In genomic region chr2:27902143-27902542, GRCh38 we compare ENCODE assay signal across 25 cellular contexts. TPM values are rescaled to one million over a fixed set of nuclear protein-coding genes. Genes with fewer than 3 reads are reported as not detected.
A peak's percentile ranks its signal among the peaks of the same experiment; 100 is the strongest.
DNase-seq lines count a peak whose midpoint lies in the region; ATAC-seq and TF ChIP-seq lines count a peak whose summit lies in the region.
"Had no signal": no experiment of that assay in that cellular context is flagged by ENCODE, and none has a peak within 500 bp of the region (broad histone marks: within the 10 kb centered on the region; RNA-seq: fewer than 3 reads in every experiment).

No MANE protein-coding gene starts in this region.

- H3K79me2 ChIP-seq in Karpas-422 (ENCODE audit: low read length) = 0 out of 2 replicates have a peak, but pooled peaks cover 3% of the 10 kb centered on the region

- no peak for TF ChIP-seq CTCF in activated CD8-positive, alpha-beta T cell treated with anti-CD3 and anti-CD28 coated beads for 36 hours (IDR thresholded peaks at IDR 0.05)
- no peak for TF ChIP-seq CTCF in GM10266 (IDR thresholded peaks at IDR 0.05; ENCODE audit: control insufficient read depth, insufficient read depth, low read depth, missing control alignments)

- H3K4me3 ChIP-seq in Karpas-422 (ENCODE audit: low read length) = no peak overlapping the region
- H3K4me3 ChIP-seq: dorsolateral prefrontal cortex, left lung, right lobe of liver, tibial artery had no signal

- H3K27me3 Mint-ChIP-seq in activated CD8-positive, alpha-beta T cell treated with anti-CD3 and anti-CD28 coated beads for 36 hours = no peaks in the 10 kb centered on the region
- H3K27me3 Mint-ChIP-seq in activated CD8-positive, alpha-beta T cell treated with anti-CD3 and anti-CD28 coated beads, Interleukin-2, amount 10 ng/mL, durations not matched to agents 7 days and 5 days (ENCODE audit: low read depth) = no peaks in the 10 kb centered on the region
- H3K27me3 Mint-ChIP-seq in activated naive CD8-positive, alpha-beta T cell treated with anti-CD3 and anti-CD28 coated beads for 36 hours = no peaks in the 10 kb centered on the region
- H3K27me3 Mint-ChIP-seq: brain had no signal

- no peak overlapping the region for H2AFZ ChIP-seq in Karpas-422 (ENCODE audit: low read length)

- H3K4me1 ChIP-seq in Karpas-422 (ENCODE audit: low read length) = no peaks in the 10 kb centered on the region
- H3K4me1 ChIP-seq: right lobe of liver had no signal

- no peak overlapping the region for H3K4me2 ChIP-seq in Karpas-422 (ENCODE audit: low read depth, low read length, poor library complexity, severe bottlenecking)

- no peak for DNase-seq in activated CD8-positive, alpha-beta T cell treated with anti-CD3 and anti-CD28 coated beads for 36 hours
- no peak for DNase-seq in activated CD8-positive, alpha-beta T cell treated with anti-CD3 and anti-CD28 coated beads, Interleukin-2, amount 10 ng/mL, durations not matched to agents 7 days and 5 days
- DNase-seq in EL = peak; percentile 12
- DNase-seq in activated naive CD8-positive, alpha-beta T cell treated with anti-CD3 and anti-CD28 coated beads for 36 hours = no peak
- no peak for DNase-seq in stimulated activated effector memory CD8-positive, alpha-beta T cell treated with anti-CD3 and anti-CD28 coated beads, Interleukin-12 subunit alpha, Interleukin-12 subunit beta, amount 100 ng/mL, for 72 hours (ENCODE audit: low spot score in 2 of 2)
- no peak for DNase-seq in HPDE6-E6E7 (ENCODE audit: extremely low spot score)
- DNase-seq in Karpas-422 = no peak
- no peak for DNase-seq in GM10266 (ENCODE audit: extremely low spot score)
- DNase-seq: ACHN; activated CD8-positive, alpha-beta memory T cell treated with anti-CD3 and anti-CD28 coated beads for 24 hours; dorsolateral prefrontal cortex; GDM1; HCEC 1CT; left lung; mesendoderm; NCI-H1092 treated with DMSO at 0.1 percent for 48 hours; NCI-H1930; NCI-H526; posterior cingulate gyrus; right lobe of liver; SHP77; SW 1271; tibial artery had no signal

- H3K27ac Mint-ChIP-seq in activated CD8-positive, alpha-beta T cell treated with anti-CD3 and anti-CD28 coated beads for 36 hours = peak overlapping the region; percentile 93
- no peak overlapping the region for H3K27ac Mint-ChIP-seq in activated CD8-positive, alpha-beta T cell treated with anti-CD3 and anti-CD28 coated beads, Interleukin-2, amount 10 ng/mL, durations not matched to agents 7 days and 5 days
- peak overlapping the region; percentile 90 for H3K27ac Mint-ChIP-seq in activated naive CD8-positive, alpha-beta T cell treated with anti-CD3 and anti-CD28 coated beads for 36 hours
- H3K27ac Mint-ChIP-seq in stimulated activated effector memory CD8-positive, alpha-beta T cell treated with anti-CD3 and anti-CD28 coated beads, Interleukin-12 subunit alpha, Interleukin-12 subunit beta, amount 100 ng/mL, for 72 hours = peak overlapping the region; percentile 94
- H3K27ac Mint-ChIP-seq: brain, WTC11 had no signal

- peak; percentile 72 for ATAC-seq in activated CD8-positive, alpha-beta T cell treated with anti-CD3 and anti-CD28 coated beads for 36 hours
- ATAC-seq in activated CD8-positive, alpha-beta T cell treated with anti-CD3 and anti-CD28 coated beads, Interleukin-2, amount 10 ng/mL, durations not matched to agents 7 days and 5 days = no peak
- ATAC-seq in stimulated activated effector memory CD8-positive, alpha-beta T cell treated with anti-CD3 and anti-CD28 coated beads, Interleukin-12 subunit alpha, Interleukin-12 subunit beta, amount 100 ng/mL, for 72 hours = peak; percentile 93
- ATAC-seq: left lung, WTC11 had no signal

- no peaks in the 10 kb centered on the region for H3K27me3 ChIP-seq in Karpas-422 (ENCODE audit: low read length)
- H3K27me3 ChIP-seq: dorsolateral prefrontal cortex, left lung, right lobe of liver, tibial artery had no signal

- H3K36me3 ChIP-seq in Karpas-422 (ENCODE audit: insufficient read depth, low read length) = peaks cover 9% of the 10 kb centered on the region; the same call in 1 of the 2 replicates
- H3K36me3 ChIP-seq: right lobe of liver had no signal

- H4K20me1 ChIP-seq in Karpas-422 (ENCODE audit: insufficient read depth, low read depth, low read length) = 0 out of 2 replicates have a peak, but pooled peaks cover 5% of the 10 kb centered on the region

- POLR2A ChIA-PET in activated CD8-positive, alpha-beta T cell treated with anti-CD3 and anti-CD28 coated beads for 36 hours (lab: Charles Lee) = interaction anchor here (0.7 to 1.1 kb wide), 3 partner anchors 13 to 62 kb away, joined by 3 read pairs; no protein-coding TSS in a partner anchor
- POLR2A ChIA-PET in activated CD8-positive, alpha-beta T cell treated with anti-CD3 and anti-CD28 coated beads, Interleukin-2, amount 10 ng/mL, durations not matched to agents 7 days and 5 days (lab: Charles Lee) = no interaction called here

- H3K9me3 ChIP-seq in Karpas-422 (ENCODE audit: low read length) = no peaks in the 10 kb centered on the region
- H3K9me3 ChIP-seq: left lung, right lobe of liver, tibial artery had no signal

- H3K27ac ChIP-seq in Karpas-422 (ENCODE audit: low read length) = no peak overlapping the region
- H3K27ac ChIP-seq: left lung, right lobe of liver, tibial artery had no signal

- peaks cover 83% of the 10 kb centered on the region for H3K4me1 Mint-ChIP-seq in activated CD8-positive, alpha-beta T cell treated with anti-CD3 and anti-CD28 coated beads for 36 hours (ENCODE audit: low read depth)
- H3K4me1 Mint-ChIP-seq in activated CD8-positive, alpha-beta T cell treated with anti-CD3 and anti-CD28 coated beads, Interleukin-2, amount 10 ng/mL, durations not matched to agents 7 days and 5 days (ENCODE audit: low read depth) = peaks cover 40% of the 10 kb centered on the region
- H3K4me1 Mint-ChIP-seq in activated naive CD8-positive, alpha-beta T cell treated with anti-CD3 and anti-CD28 coated beads for 36 hours = peaks cover 69% of the 10 kb centered on the region
- H3K4me1 Mint-ChIP-seq in stimulated activated effector memory CD8-positive, alpha-beta T cell treated with anti-CD3 and anti-CD28 coated beads, Interleukin-12 subunit alpha, Interleukin-12 subunit beta, amount 100 ng/mL, for 72 hours = peaks cover 77% of the 10 kb centered on the region
- H3K4me1 Mint-ChIP-seq: brain had no signal

- no peaks in the 10 kb centered on the region for H3K9me2 ChIP-seq in Karpas-422 (replicated peaks; ENCODE audit: insufficient read depth, low read length)

- intact Hi-C loops in activated CD8-positive, alpha-beta T cell treated with anti-CD3 and anti-CD28 coated beads for 36 hours (cut with micrococcal nuclease) = loop anchor here (2.0 kb wide), 1 partner anchor 53 kb away; no protein-coding TSS in a partner anchor

- CTCF ChIA-PET in activated CD8-positive, alpha-beta T cell treated with anti-CD3 and anti-CD28 coated beads for 36 hours (lab: Charles Lee) = interaction anchor here (1.5 kb wide), 1 partner anchor 10 kb away, joined by 5 read pairs; no protein-coding TSS in a partner anchor
- CTCF ChIA-PET in activated CD8-positive, alpha-beta T cell treated with anti-CD3 and anti-CD28 coated beads, Interleukin-2, amount 10 ng/mL, durations not matched to agents 7 days and 5 days (lab: Charles Lee) = no interaction called here

- peaks cover 74% of the 10 kb centered on the region for H3K36me3 Mint-ChIP-seq in activated CD8-positive, alpha-beta T cell treated with anti-CD3 and anti-CD28 coated beads for 36 hours (ENCODE audit: low read depth)
- H3K36me3 Mint-ChIP-seq in activated CD8-positive, alpha-beta T cell treated with anti-CD3 and anti-CD28 coated beads, Interleukin-2, amount 10 ng/mL, durations not matched to agents 7 days and 5 days (ENCODE audit: low read depth) = peaks cover 77% of the 10 kb centered on the region
- H3K36me3 Mint-ChIP-seq in activated naive CD8-positive, alpha-beta T cell treated with anti-CD3 and anti-CD28 coated beads for 36 hours = peaks cover 81% of the 10 kb centered on the region
- peaks cover 67% of the 10 kb centered on the region for H3K36me3 Mint-ChIP-seq in stimulated activated effector memory CD8-positive, alpha-beta T cell treated with anti-CD3 and anti-CD28 coated beads, Interleukin-12 subunit alpha, Interleukin-12 subunit beta, amount 100 ng/mL, for 72 hours
- H3K36me3 Mint-ChIP-seq: WTC11 had no signal

- peak overlapping the region; percentile 49 for H3K4me3 Mint-ChIP-seq in activated CD8-positive, alpha-beta T cell treated with anti-CD3 and anti-CD28 coated beads for 36 hours
- no peak overlapping the region for H3K4me3 Mint-ChIP-seq in activated CD8-positive, alpha-beta T cell treated with anti-CD3 and anti-CD28 coated beads, Interleukin-2, amount 10 ng/mL, durations not matched to agents 7 days and 5 days
- H3K4me3 Mint-ChIP-seq in activated naive CD8-positive, alpha-beta T cell treated with anti-CD3 and anti-CD28 coated beads for 36 hours = no peak overlapping the region
- H3K4me3 Mint-ChIP-seq in stimulated activated effector memory CD8-positive, alpha-beta T cell treated with anti-CD3 and anti-CD28 coated beads, Interleukin-12 subunit alpha, Interleukin-12 subunit beta, amount 100 ng/mL, for 72 hours = peak overlapping the region; percentile 43
- H3K4me3 Mint-ChIP-seq: brain, WTC11 had no signal

- H3K9me3 Mint-ChIP-seq in activated CD8-positive, alpha-beta T cell treated with anti-CD3 and anti-CD28 coated beads for 36 hours = peaks cover 2% of the 10 kb centered on the region
- H3K9me3 Mint-ChIP-seq in activated CD8-positive, alpha-beta T cell treated with anti-CD3 and anti-CD28 coated beads, Interleukin-2, amount 10 ng/mL, durations not matched to agents 7 days and 5 days (ENCODE audit: insufficient read depth) = no peaks in the 10 kb centered on the region
- peaks cover 6% of the 10 kb centered on the region for H3K9me3 Mint-ChIP-seq in activated naive CD8-positive, alpha-beta T cell treated with anti-CD3 and anti-CD28 coated beads for 36 hours
- H3K9me3 Mint-ChIP-seq in stimulated activated effector memory CD8-positive, alpha-beta T cell treated with anti-CD3 and anti-CD28 coated beads, Interleukin-12 subunit alpha, Interleukin-12 subunit beta, amount 100 ng/mL, for 72 hours = no peaks in the 10 kb centered on the region
- H3K9me3 Mint-ChIP-seq: brain, WTC11 had no signal

- H3K9ac ChIP-seq in Karpas-422 (ENCODE audit: low read length) = no peak overlapping the region

RNA-seq across cellular contexts. Expression of gene BABAM2, which starts 11.6 kb away (rescaled TPM):
- 10 to 100 TPM; 66.8 to 68.4 TPM for total RNA-seq in activated CD8-positive, alpha-beta T cell treated with anti-CD3 and anti-CD28 coated beads for 36 hours
- total RNA-seq in activated CD8-positive, alpha-beta T cell treated with anti-CD3 and anti-CD28 coated beads, Interleukin-2, amount 10 ng/mL, durations not matched to agents 7 days and 5 days = 10 to 100 TPM; 47.0 to 49.0 TPM
- 10 to 100 TPM; 45.2 to 53.2 TPM for total RNA-seq in activated naive CD8-positive, alpha-beta T cell treated with anti-CD3 and anti-CD28 coated beads for 36 hours
- total RNA-seq in Karpas-422 (2014; rRNA removed; shearing (Covaris generic); ENCODE audit: low replicate concordance) = 32.9 and 40.8 TPM in 2 replicates

RNA-seq across cellular contexts. Expression of gene RBKS, which starts 12.0 kb away (rescaled TPM):
- total RNA-seq in activated CD8-positive, alpha-beta T cell treated with anti-CD3 and anti-CD28 coated beads for 36 hours = 1 to 10 TPM; 7.2 to 8.9 TPM
- total RNA-seq in activated CD8-positive, alpha-beta T cell treated with anti-CD3 and anti-CD28 coated beads, Interleukin-2, amount 10 ng/mL, durations not matched to agents 7 days and 5 days = 1 to 10 TPM; 1.5 to 1.6 TPM
- 1 to 10 TPM; 5.1 to 5.4 TPM for total RNA-seq in activated naive CD8-positive, alpha-beta T cell treated with anti-CD3 and anti-CD28 coated beads for 36 hours
- 0.90 and 1.6 TPM in 2 replicates for total RNA-seq in Karpas-422 (2014; rRNA removed; shearing (Covaris generic); ENCODE audit: low replicate concordance)

Comparison
In these comparisons a context has a peak if more than half of its experiments do, and no peak if none do; other contexts are left out.
1. H3K4me3 Mint-ChIP-seq: peak in activated CD8-positive, alpha-beta T cell treated with anti-CD3 and anti-CD28 coated beads for 36 hours (single experiment) and stimulated activated effector memory CD8-positive, alpha-beta T cell treated with anti-CD3 and anti-CD28 coated beads, Interleukin-12 subunit alpha, Interleukin-12 subunit beta, amount 100 ng/mL, for 72 hours (single experiment); none in activated CD8-positive, alpha-beta T cell treated with anti-CD3 and anti-CD28 coated beads, Interleukin-2, amount 10 ng/mL, durations not matched to agents 7 days and 5 days (single experiment) and activated naive CD8-positive, alpha-beta T cell treated with anti-CD3 and anti-CD28 coated beads for 36 hours (single experiment).